18 cellular contexts compared by ENCODE assay signal in genomic region chr5:178341091-178341960, GRCh38.
"Had no signal": no experiment of that assay in that cellular context is flagged by ENCODE, and none has a peak within 500 bp of the region (broad histone marks: within the 10 kb centered on the region; RNA-seq: fewer than 3 reads in every experiment).

No MANE protein-coding gene starts in this region.

- H3K27me3 ChIP-seq: foreskin keratinocyte, hepatocyte, ovary, transverse colon had no signal

- H3K4me3 Mint-ChIP-seq: activated CD8-positive, alpha-beta T cell treated with anti-CD3 and anti-CD28 coated beads for 36 hours; effector memory CD8-positive, alpha-beta T cell; stimulated activated naive CD8-positive, alpha-beta T cell treated with anti-CD3 and anti-CD28 coated beads, Interleukin-15, Interleukin-2, amounts not matched to agents 100 ng/mL and 50 ng/mL, for 24 hours had no signal

- DNase-seq: activated CD4-positive, alpha-beta T cell treated with anti-CD3 and anti-CD28 coated beads for 48 hours; activated CD4-positive, CD25-positive, alpha-beta regulatory T cell; activated CD8-positive, alpha-beta T cell treated with anti-CD3 and anti-CD28 coated beads for 36 hours; activated effector memory CD4-positive, alpha-beta T cell treated with Interleukin-2 at 50 U/mL for 16 hours; activated naive CD4-positive, alpha-beta T cell treated with anti-CD3 and anti-CD28 coated beads, Interleukin-2, amount 50 U/mL, for 16 hours; activated T-cell treated with anti-CD3 and anti-CD28 coated beads, Interleukin-2, amount 50 U/mL, for 48 hours; effector memory CD8-positive, alpha-beta T cell; foreskin keratinocyte; mammary epithelial cell; midbrain; T-helper 1 cell; T1000; transverse colon had no signal

- H3K27ac Mint-ChIP-seq: activated CD8-positive, alpha-beta T cell treated with anti-CD3 and anti-CD28 coated beads for 36 hours; effector memory CD8-positive, alpha-beta T cell; stimulated activated naive CD8-positive, alpha-beta T cell treated with anti-CD3 and anti-CD28 coated beads, Interleukin-15, Interleukin-2, amounts not matched to agents 100 ng/mL and 50 ng/mL, for 24 hours had no signal

- H3K4me1 ChIP-seq: foreskin keratinocyte, transverse colon had no signal

- H3K27me3 Mint-ChIP-seq: activated CD8-positive, alpha-beta T cell treated with anti-CD3 and anti-CD28 coated beads for 36 hours; stimulated activated naive CD8-positive, alpha-beta T cell treated with anti-CD3 and anti-CD28 coated beads, Interleukin-15, Interleukin-2, amounts not matched to agents 100 ng/mL and 50 ng/mL, for 24 hours had no signal

- H3K4me3 ChIP-seq: hepatocyte, ovary, suprapubic skin, transverse colon had no signal

- ATAC-seq: activated CD8-positive, alpha-beta T cell treated with anti-CD3 and anti-CD28 coated beads for 36 hours; effector memory CD8-positive, alpha-beta T cell; foreskin keratinocyte; left colon had no signal

- H3K36me3 ChIP-seq: ovary, suprapubic skin, transverse colon had no signal

- H3K27ac ChIP-seq: foreskin keratinocyte, hepatocyte, ovary, suprapubic skin, transverse colon had no signal

- H3K9me3 ChIP-seq: ovary, suprapubic skin, transverse colon had no signal

- H3K9me3 Mint-ChIP-seq: activated CD8-positive, alpha-beta T cell treated with anti-CD3 and anti-CD28 coated beads for 36 hours; effector memory CD8-positive, alpha-beta T cell; stimulated activated naive CD8-positive, alpha-beta T cell treated with anti-CD3 and anti-CD28 coated beads, Interleukin-15, Interleukin-2, amounts not matched to agents 100 ng/mL and 50 ng/mL, for 24 hours had no signal
